In the genomic region with DNA sequence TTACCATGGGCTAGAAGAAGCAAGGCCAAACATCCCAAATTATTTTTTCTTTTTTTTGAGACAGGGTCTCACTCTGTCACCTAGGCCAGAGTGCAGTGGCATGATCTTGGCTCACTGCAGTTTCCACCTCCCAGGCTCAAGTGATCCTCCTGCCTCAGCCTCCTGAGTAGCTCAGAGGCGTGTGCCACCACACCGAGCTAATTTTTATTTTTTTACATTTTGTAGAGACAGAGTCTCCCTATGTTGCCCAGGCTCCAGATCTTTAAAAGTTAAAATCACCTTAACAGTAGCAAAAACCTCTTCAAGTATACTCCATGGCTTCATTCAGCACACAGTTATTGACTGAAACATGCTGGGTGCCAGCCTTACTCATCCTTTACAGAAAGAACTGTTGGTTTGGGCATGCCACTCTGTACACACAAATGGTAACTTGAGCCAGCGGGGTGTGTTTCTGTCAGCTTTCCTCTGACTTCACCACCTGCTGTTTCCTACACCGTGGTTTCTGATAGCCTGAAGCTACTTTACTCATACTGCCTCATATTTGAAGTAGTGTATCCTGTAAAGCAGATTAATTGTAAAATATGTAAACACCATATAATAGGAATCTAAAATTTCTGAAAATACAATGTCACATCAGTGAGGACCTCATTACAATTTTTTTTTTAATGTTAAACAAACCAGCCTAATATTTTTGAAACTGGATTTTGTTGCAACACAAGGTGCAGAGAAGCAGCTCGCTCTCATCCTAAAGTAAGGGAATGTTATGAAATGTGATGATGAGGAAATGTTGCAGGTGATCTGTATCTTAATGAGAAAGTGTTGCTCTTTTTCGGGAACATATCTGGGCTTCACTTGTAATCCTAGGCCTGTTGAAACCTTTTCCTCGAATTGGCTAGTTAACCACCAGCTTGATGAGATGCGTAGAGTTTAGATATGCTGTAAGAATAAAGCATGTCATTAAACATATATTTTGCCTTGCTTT, we compare ENCODE assay signal across 8 cellular contexts.
A peak's percentile ranks its signal among the peaks of the same experiment; 100 is the strongest.
DNase-seq lines count a peak whose midpoint lies in the region; ATAC-seq and TF ChIP-seq lines count a peak whose summit lies in the region.

No MANE protein-coding gene starts in this region.

- H3K36me3 Mint-ChIP-seq in GM23338 (ENCODE audit: low read depth) = peaks cover 16% of the 10 kb centered on the region; the same call in 2 of the 3 replicates

- ATAC-seq in GM23338 (peak; percentile 83), psoas muscle (peak; percentile 88 to 96 (median 94)), HG02642 (IDR thresholded peaks at IDR 0.05; ENCODE audit: poor library complexity, unreplicated experiment) (no peak)

- H3K9me3 ChIP-seq in mammary epithelial cell (replicated peaks; ENCODE audit: insufficient read depth, low read length) (no peaks in the 10 kb centered on the region), psoas muscle (no peaks in the 10 kb centered on the region)

- dilution Hi-C loops in mammary epithelial cell (cut with HindIII; ENCODE audit: low sequenced_read_pairs) = no loop called here

- H3K79me2 ChIP-seq in GM23338 (replicated peaks; ENCODE audit: insufficient read depth) = no peaks in the 10 kb centered on the region
- no peaks in the 10 kb centered on the region for H3K79me2 ChIP-seq in mammary epithelial cell (ENCODE audit: insufficient read depth, low read length)

- DNase-seq in GM23338 (ENCODE audit: low spot score) (peak; percentile 41), NCI-H2107 treated with DMSO at 0.1 percent for 48 hours (lab: John Stamatoyannopoulos, UW; ENCODE audit: unreplicated experiment) (peak; percentile 99), mammary epithelial cell (peak; percentile 96), psoas muscle (peak in 1 of 2 donors; percentile 54), HK-2 (ENCODE audit: unreplicated experiment) (no peak), activated gamma-delta T cell treated with Interleukin-2 at 50 U/mL for 16 hours (no peak)
- no peak for DNase-seq in activated T-cell treated with anti-CD3 and anti-CD28 coated beads, Interleukin-2, amount 50 U/mL, for 48 hours

- no peaks in the 10 kb centered on the region for H3K9me2 ChIP-seq in GM23338 (ENCODE audit: insufficient read depth)

- H3K27ac ChIP-seq in GM23338 (ENCODE audit: low read depth) (no peak overlapping the region), mammary epithelial cell (ENCODE audit: insufficient read depth, low read depth, low read length) (peak overlapping the region; percentile 68), psoas muscle (peak overlapping the region; percentile 57)

- H3K4me1 Mint-ChIP-seq in GM23338 = peaks cover 13% of the 10 kb centered on the region; the same call in 2 of the 3 replicates

- 52% methylated on average over 8 of the region's 8 CpGs for WGBS in mammary epithelial cell (ENCODE audit: low coverage, missing lambda C conversion rate)
- 65 to 80% (median 75%) methylated on average over 8 of the region's 8 CpGs for whole genome bisulfite sequencing in psoas muscle, 3 donors

- intact Hi-C loops in mammary epithelial cell (cut with micrococcal nuclease) = loop anchor here (1.0 kb wide), 1 partner anchor 159 kb away; the partner anchor contains the start of gene ITSN1
- intact Hi-C loops in psoas muscle (cut with DNase I) = no loop called here

- H3K36me3 ChIP-seq in GM23338 (ENCODE audit: insufficient read depth) (peaks cover 6% of the 10 kb centered on the region; the same call in 1 of the 2 replicates), mammary epithelial cell (ENCODE audit: insufficient read depth, low read length) (peaks cover 6% of the 10 kb centered on the region), psoas muscle (ENCODE audit: insufficient read depth in 1 of 2, low read depth in 1 of 2) (no peaks in the 10 kb centered on the region)

- TF ChIP-seq CTCF in GM23338 (conservative IDR thresholded peaks at IDR 0.05; ENCODE audit: low read depth in 2 of 2) (no peak), mammary epithelial cell (conservative IDR thresholded peaks at IDR 0.05 in 1 of 2, IDR thresholded peaks at IDR 0.05 in 1 of 2; ENCODE audit: extremely low read depth in 1 of 2, insufficient read depth in 1 of 2, low read depth in 1 of 2, low read length in 2 of 2) (no peak), psoas muscle (IDR thresholded peaks at IDR 0.05) (no peak)

- in situ Hi-C loops in mammary epithelial cell (cut with MboI; ENCODE audit: low sequenced_read_pairs in 2 of 2) = no loop called here

- H3K4me3 ChIP-seq in GM23338 (no peak overlapping the region), mammary epithelial cell (replicated peaks in 1 of 3; ENCODE audit: insufficient read depth in 1 of 3, low read depth in 2 of 3, low read length in 3 of 3) (no peak overlapping the region), psoas muscle (no peak overlapping the region)

- H3F3A ChIP-seq in GM23338 (replicated peaks; ENCODE audit: low read depth) = no peaks in the 10 kb centered on the region

- no peak overlapping the region for H2AFZ ChIP-seq in GM23338
- no peak overlapping the region for H2AFZ ChIP-seq in mammary epithelial cell (ENCODE audit: low read depth, low read length)

- H3K27me3 ChIP-seq in GM23338 (ENCODE audit: insufficient read depth) (no peaks in the 10 kb centered on the region), mammary epithelial cell (ENCODE audit: insufficient read depth, low read length) (no peaks in the 10 kb centered on the region), psoas muscle (ENCODE audit: insufficient read depth in 3 of 3, low read length in 2 of 3) (no peaks in the 10 kb centered on the region)

- H3K4me1 ChIP-seq in GM23338 (ENCODE audit: insufficient read depth) (peaks cover 10% of the 10 kb centered on the region), mammary epithelial cell (ENCODE audit: insufficient read depth, low read length) (peaks cover 23% of the 10 kb centered on the region), psoas muscle (peaks cover 29% of the 10 kb centered on the region)

- H3K9ac ChIP-seq in mammary epithelial cell (ENCODE audit: insufficient read depth, low read length) = peak overlapping the region; percentile 56

- H3K4me2 ChIP-seq in GM23338 (no peak overlapping the region), mammary epithelial cell (ENCODE audit: insufficient read depth, low read depth, low read length) (peak overlapping the region; percentile 58)

- no TSS peak for BruUV-seq in mammary epithelial cell (replicated peaks; lab: Mats Ljungman, UMichigan)

- H3K27ac Mint-ChIP-seq in GM23338 = no peak overlapping the region

- H4K20me1 ChIP-seq in GM23338 (replicated peaks; ENCODE audit: insufficient read depth) (0 out of 2 replicates have a peak, but pooled peaks cover 4% of the 10 kb centered on the region), mammary epithelial cell (ENCODE audit: insufficient read depth, low read length) (no peaks in the 10 kb centered on the region)

- no peak overlapping the region for H3K4me3 Mint-ChIP-seq in GM23338

- CTCF ChIA-PET in mammary epithelial cell (lab: Charles Lee; ENCODE audit: low non-redundant PET) = interaction anchor here (0.5 kb wide), 1 partner anchor 802 kb away, joined by 3 read pairs; no protein-coding TSS in a partner anchor

- no peaks in the 10 kb centered on the region for H3K9me3 Mint-ChIP-seq in GM23338

- H3K27me3 Mint-ChIP-seq in GM23338 (ENCODE audit: insufficient read depth, low read depth, poor library complexity) = peaks cover 6% of the 10 kb centered on the region

TF ChIP-seq in GM23338, 12 proteins besides CTCF, POLR2A, EP300 and RAD21 (continues in another document):
- no peak for TF ChIP-seq ZNF114 (CRISPR knock-in tag; IDR thresholded peaks at IDR 0.05)
- no peak for TF ChIP-seq EZH2phosphoT487 (IDR thresholded peaks at IDR 0.05; ENCODE audit: unreplicated experiment)
- TF ChIP-seq JUNB (IDR thresholded peaks at IDR 0.05; ENCODE audit: unreplicated experiment) = no peak

Comparison
In these comparisons a context has a peak if more than half of its experiments do, and no peak if none do; other contexts are left out.
1. DNase-seq: peak in GM23338 (single experiment), NCI-H2107 treated with DMSO at 0.1 percent for 48 hours (single experiment) and mammary epithelial cell (single experiment); none in activated T-cell treated with anti-CD3 and anti-CD28 coated beads, Interleukin-2, amount 50 U/mL, for 48 hours (0 of 2), HK-2 (single experiment) and activated gamma-delta T cell treated with Interleukin-2 at 50 U/mL for 16 hours (single experiment).